Comparison of ENCODE assay signal across 1 cellular context in the genomic region with DNA sequence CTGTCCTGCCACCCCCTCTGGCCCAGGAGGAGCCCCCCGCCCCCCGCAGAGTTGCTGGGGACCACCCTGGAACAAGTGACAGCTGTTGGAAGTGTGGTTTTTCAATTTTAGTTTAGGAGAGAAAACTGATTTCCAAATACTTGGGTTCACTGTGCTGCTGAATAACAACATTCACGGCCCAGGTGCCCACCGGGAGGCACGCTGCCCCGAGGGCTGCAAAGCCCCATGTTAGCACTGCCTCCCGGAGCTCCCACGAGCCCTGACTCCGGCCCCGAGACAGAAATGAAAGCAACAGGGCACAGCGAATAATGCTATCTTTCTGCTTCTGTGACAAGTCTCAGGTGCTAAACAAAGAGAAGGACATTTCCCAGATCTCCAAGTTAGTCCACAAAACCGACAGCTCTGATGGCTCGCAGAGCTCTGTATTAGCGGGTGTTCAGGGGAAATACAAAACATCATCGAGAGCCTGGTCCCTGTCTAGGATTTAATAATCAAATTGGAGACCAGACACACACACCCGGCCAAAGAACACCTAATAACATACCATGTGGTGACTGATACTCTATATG.
TF ChIP-seq lines count a peak whose summit lies in the region.

No MANE protein-coding gene starts in this region.

TF ChIP-seq in SK-N-SH treated with all-trans-retinoic acid at 6 μM for 48 hours, 23 proteins besides CTCF, POLR2A, EP300 and RAD21 (continued from another document):
- TF ChIP-seq, protein P1, sequence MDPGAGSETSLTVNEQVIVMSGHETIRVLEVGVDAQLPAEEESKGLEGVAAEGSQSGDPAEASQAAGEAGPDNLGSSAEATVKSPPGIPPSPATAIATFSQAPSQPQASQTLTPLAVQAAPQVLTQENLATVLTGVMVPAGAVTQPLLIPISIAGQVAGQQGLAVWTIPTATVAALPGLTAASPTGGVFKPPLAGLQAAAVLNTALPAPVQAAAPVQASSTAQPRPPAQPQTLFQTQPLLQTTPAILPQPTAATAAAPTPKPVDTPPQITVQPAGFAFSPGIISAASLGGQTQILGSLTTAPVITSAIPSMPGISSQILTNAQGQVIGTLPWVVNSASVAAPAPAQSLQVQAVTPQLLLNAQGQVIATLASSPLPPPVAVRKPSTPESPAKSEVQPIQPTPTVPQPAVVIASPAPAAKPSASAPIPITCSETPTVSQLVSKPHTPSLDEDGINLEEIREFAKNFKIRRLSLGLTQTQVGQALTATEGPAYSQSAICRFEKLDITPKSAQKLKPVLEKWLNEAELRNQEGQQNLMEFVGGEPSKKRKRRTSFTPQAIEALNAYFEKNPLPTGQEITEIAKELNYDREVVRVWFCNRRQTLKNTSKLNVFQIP (CRISPR knock-in tag; IDR thresholded peaks at IDR 0.05; ENCODE audit: borderline replicate concordance, low read depth) = no peak
- no peak for TF ChIP-seq ZC3H10 (CRISPR knock-in tag; IDR thresholded peaks at IDR 0.05)
- TF ChIP-seq PPARA (CRISPR knock-in tag; IDR thresholded peaks at IDR 0.05; ENCODE audit: borderline replicate concordance) = no peak
- no peak for TF ChIP-seq ZNF565 (CRISPR knock-in tag; conservative IDR thresholded peaks at IDR 0.05; ENCODE audit: low read depth)
- TF ChIP-seq ZNF70 (CRISPR knock-in tag; IDR thresholded peaks at IDR 0.05) = no peak
- no peak for TF ChIP-seq ESRRG (CRISPR knock-in tag; IDR thresholded peaks at IDR 0.05)
- TF ChIP-seq ZFP30 (CRISPR knock-in tag; IDR thresholded peaks at IDR 0.05) = no peak
- TF ChIP-seq TCF4 (CRISPR knock-in tag; IDR thresholded peaks at IDR 0.05; ENCODE audit: borderline replicate concordance) = no peak; the same call in 1 of the 2 replicates
- TF ChIP-seq OSR1 (CRISPR knock-in tag; IDR thresholded peaks at IDR 0.05) = no peak
- no peak for TF ChIP-seq BACH2 (CRISPR knock-in tag; IDR thresholded peaks at IDR 0.05; ENCODE audit: borderline replicate concordance)
- peak; percentile 89 for TF ChIP-seq TOX (CRISPR knock-in tag; IDR thresholded peaks at IDR 0.05; ENCODE audit: borderline replicate concordance)
- TF ChIP-seq, protein P2, sequence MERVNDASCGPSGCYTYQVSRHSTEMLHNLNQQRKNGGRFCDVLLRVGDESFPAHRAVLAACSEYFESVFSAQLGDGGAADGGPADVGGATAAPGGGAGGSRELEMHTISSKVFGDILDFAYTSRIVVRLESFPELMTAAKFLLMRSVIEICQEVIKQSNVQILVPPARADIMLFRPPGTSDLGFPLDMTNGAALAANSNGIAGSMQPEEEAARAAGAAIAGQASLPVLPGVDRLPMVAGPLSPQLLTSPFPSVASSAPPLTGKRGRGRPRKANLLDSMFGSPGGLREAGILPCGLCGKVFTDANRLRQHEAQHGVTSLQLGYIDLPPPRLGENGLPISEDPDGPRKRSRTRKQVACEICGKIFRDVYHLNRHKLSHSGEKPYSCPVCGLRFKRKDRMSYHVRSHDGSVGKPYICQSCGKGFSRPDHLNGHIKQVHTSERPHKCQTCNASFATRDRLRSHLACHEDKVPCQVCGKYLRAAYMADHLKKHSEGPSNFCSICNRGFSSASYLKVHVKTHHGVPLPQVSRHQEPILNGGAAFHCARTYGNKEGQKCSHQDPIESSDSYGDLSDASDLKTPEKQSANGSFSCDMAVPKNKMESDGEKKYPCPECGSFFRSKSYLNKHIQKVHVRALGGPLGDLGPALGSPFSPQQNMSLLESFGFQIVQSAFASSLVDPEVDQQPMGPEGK (CRISPR knock-in tag; IDR thresholded peaks at IDR 0.05; ENCODE audit: borderline replicate concordance) = 0 out of 2 replicates have a peak, but pooled peaks have one; percentile 37
- TF ChIP-seq SNAI2 (CRISPR knock-in tag; IDR thresholded peaks at IDR 0.05) = no peak
